ENCODE assay signal across 18 cellular contexts in the genomic region with DNA sequence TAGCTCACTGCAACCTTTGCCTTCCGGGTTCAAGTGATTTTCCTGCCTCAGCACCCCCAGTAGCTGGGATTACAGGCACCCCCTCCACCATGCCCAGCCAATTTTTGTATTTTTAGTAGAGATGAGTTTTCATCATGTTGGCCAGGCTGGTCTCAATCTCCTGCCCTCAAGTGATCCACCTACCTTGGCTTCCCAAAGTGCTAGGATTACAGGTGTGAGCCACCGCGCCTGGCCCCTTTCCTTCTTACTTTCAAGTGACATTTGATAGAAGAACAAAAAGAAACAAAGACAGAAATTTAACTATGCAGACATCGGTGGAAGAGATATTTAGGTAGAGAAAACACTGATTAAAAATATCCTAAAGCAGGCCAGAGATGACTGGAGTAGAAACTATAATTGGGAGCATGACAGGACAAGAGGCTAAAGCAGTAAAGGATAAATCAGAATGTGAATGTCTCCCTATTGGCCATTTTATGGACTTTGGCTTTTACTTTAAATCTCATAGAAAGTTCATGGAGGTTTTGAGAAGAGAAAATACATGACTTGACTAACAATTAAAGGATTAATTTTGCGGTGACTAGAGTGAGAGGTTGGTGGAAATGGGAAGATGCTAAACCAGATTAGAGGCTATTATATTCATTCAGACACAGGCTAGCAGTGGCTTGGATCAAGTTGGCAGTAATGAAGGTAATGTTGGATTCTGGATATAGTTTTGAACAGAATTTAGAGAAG. TPM values are rescaled to one million over a fixed set of nuclear protein-coding genes. Genes with fewer than 3 reads are reported as not detected.
A peak's percentile ranks its signal among the peaks of the same experiment; 100 is the strongest.
DNase-seq lines count a peak whose midpoint lies in the region; FAIRE-seq and TF ChIP-seq lines count a peak whose summit lies in the region.
"Had no signal": no experiment of that assay in that cellular context is flagged by ENCODE, and none has a peak within 500 bp of the region (broad histone marks: within the 10 kb centered on the region; RNA-seq: fewer than 3 reads in every experiment).

No MANE protein-coding gene starts in this region.

- peak; percentile 94 for FAIRE-seq in D721Med (lab: Jason Lieb, UNC)
- FAIRE-seq: G401.6, GM12892, H1 had no signal

- no peaks in the 10 kb centered on the region for H3K36me3 Mint-ChIP-seq in activated T-cell treated with anti-CD3 and anti-CD28 coated beads, Interleukin-2, amount 50 U/mL, for 24 hours (ENCODE audit: low read depth)
- H3K36me3 Mint-ChIP-seq: CD4-positive, CD25-positive, alpha-beta regulatory T cell; CD8-positive, alpha-beta T cell had no signal

- DNase-seq in D721Med (ENCODE audit: insufficient read length, low spot score): no peak
- peak; percentile 35 to 98 for DNase-seq in HAP-1 (ENCODE audit: low spot score in 2 of 2)
- no peak for DNase-seq in WERI-Rb-1
- no peak for DNase-seq in ecto neural progenitor cell (ENCODE audit: low spot score)
- DNase-seq in ascending aorta (ENCODE audit: low spot score in 2 of 2): no peak
- DNase-seq in activated T-cell treated with anti-CD3 and anti-CD28 coated beads, Interleukin-2, amount 50 U/mL, for 24 hours: no peak
- DNase-seq: Caco-2; CD4-positive, CD25-positive, alpha-beta regulatory T cell; CD8-positive, alpha-beta T cell; DMS153; DND-41; H7 had no signal

- H3K9me3 ChIP-seq in HAP-1 (no peaks in the 10 kb centered on the region), WERI-Rb-1 (ENCODE audit: severe bottlenecking) (no peaks in the 10 kb centered on the region), ascending aorta (no peaks in the 10 kb centered on the region)
- H3K9me3 ChIP-seq: BLaER1, Caco-2 had no signal

- no peaks in the 10 kb centered on the region for H3K4me1 Mint-ChIP-seq in activated T-cell treated with anti-CD3 and anti-CD28 coated beads, Interleukin-2, amount 50 U/mL, for 24 hours (ENCODE audit: low read depth)
- H3K4me1 Mint-ChIP-seq: B cell; CD4-positive, CD25-positive, alpha-beta regulatory T cell had no signal

- H3K27ac Mint-ChIP-seq in activated T-cell treated with anti-CD3 and anti-CD28 coated beads, Interleukin-2, amount 50 U/mL, for 24 hours: no peak overlapping the region
- H3K27ac Mint-ChIP-seq: B cell; CD4-positive, CD25-positive, alpha-beta regulatory T cell; CD8-positive, alpha-beta T cell had no signal

- no peak overlapping the region for H3K4me3 Mint-ChIP-seq in activated T-cell treated with anti-CD3 and anti-CD28 coated beads, Interleukin-2, amount 50 U/mL, for 24 hours
- H3K4me3 Mint-ChIP-seq: B cell; CD4-positive, CD25-positive, alpha-beta regulatory T cell; CD8-positive, alpha-beta T cell had no signal

- intact Hi-C loops in ascending aorta (cut with DNase I): no loop called here

- peaks cover 21% of the 10 kb centered on the region for H3K9me3 Mint-ChIP-seq in activated T-cell treated with anti-CD3 and anti-CD28 coated beads, Interleukin-2, amount 50 U/mL, for 24 hours

- no peaks in the 10 kb centered on the region for H3K27me3 Mint-ChIP-seq in activated T-cell treated with anti-CD3 and anti-CD28 coated beads, Interleukin-2, amount 50 U/mL, for 24 hours
- H3K27me3 Mint-ChIP-seq: B cell; CD4-positive, CD25-positive, alpha-beta regulatory T cell had no signal

- no peak for TF ChIP-seq CTCF in D721Med (IDR thresholded peaks at IDR 0.05; ENCODE audit: insufficient read depth, missing control alignments)
- TF ChIP-seq CTCF in WERI-Rb-1 (IDR thresholded peaks at IDR 0.05; ENCODE audit: low read depth, low read length): no peak
- no peak for TF ChIP-seq CTCF in ascending aorta (IDR thresholded peaks at IDR 0.05)

- H3K27ac ChIP-seq in WERI-Rb-1: peak overlapping the region; percentile 31
- H3K27ac ChIP-seq in ascending aorta: no peak overlapping the region
- H3K27ac ChIP-seq: BLaER1, C4-2B had no signal

- in situ Hi-C loops in HAP-1 (cut with MboI; ENCODE audit: low sequenced_read_pairs): no loop called here

- H3K4me3 ChIP-seq in HAP-1 (no peak overlapping the region), WERI-Rb-1 (ENCODE audit: low read depth, low read length) (no peak overlapping the region), ascending aorta (no peak overlapping the region)
- H3K4me3 ChIP-seq: BLaER1 had no signal

- peaks cover 50% of the 10 kb centered on the region for H3K4me1 ChIP-seq in HAP-1
- H3K4me1 ChIP-seq in ascending aorta: no peaks in the 10 kb centered on the region
- H3K4me1 ChIP-seq: BLaER1, Caco-2 had no signal

- no peaks in the 10 kb centered on the region for H3K27me3 ChIP-seq in HAP-1 (ENCODE audit: low read depth)
- no peaks in the 10 kb centered on the region for H3K27me3 ChIP-seq in WERI-Rb-1 (ENCODE audit: insufficient read depth, low read depth, severe bottlenecking)
- no peaks in the 10 kb centered on the region for H3K27me3 ChIP-seq in ascending aorta
- H3K27me3 ChIP-seq: BLaER1 had no signal

- H3K36me3 ChIP-seq in HAP-1 (replicated peaks) (no peaks in the 10 kb centered on the region), WERI-Rb-1 (no peaks in the 10 kb centered on the region), ascending aorta (no peaks in the 10 kb centered on the region)
- H3K36me3 ChIP-seq: BLaER1 had no signal

RNA-seq across cellular contexts. Expression of a gene that starts 2.2 kb away (rescaled TPM):
- not detected for total RNA-seq in ascending aorta
- total RNA-seq: B cell; Caco-2; CD4-positive, CD25-positive, alpha-beta regulatory T cell; CD8-positive, alpha-beta T cell had no signal

Comparison
In these comparisons a context has a peak if more than half of its experiments do, and no peak if none do; other contexts are left out.
1. DNase-seq: peak in HAP-1 (2 of 2); none in D721Med (single experiment), WERI-Rb-1 (single experiment), ecto neural progenitor cell (single experiment), ascending aorta (0 of 2) and activated T-cell treated with anti-CD3 and anti-CD28 coated beads, Interleukin-2, amount 50 U/mL, for 24 hours (single experiment).